In genomic region chr19:43586346-43586745, GRCh38 we compare ENCODE assay signal across 23 cellular contexts. TPM values are rescaled to one million over a fixed set of nuclear protein-coding genes. Genes with fewer than 3 reads are reported as not detected.
"Had no signal": no experiment of that assay in that cellular context is flagged by ENCODE, and none has a peak within 500 bp of the region (broad histone marks: within the 10 kb centered on the region; RNA-seq: fewer than 3 reads in every experiment).

No MANE protein-coding gene starts in this region.

- H3K27me3 ChIP-seq: heart left ventricle, right lobe of liver, tibial artery, upper lobe of left lung, uterus had no signal

- H3K27ac Mint-ChIP-seq: dendritic cell treated with granulocyte-macrophage colony-stimulating factor and Interleukin-4, amounts not matched to agents 40 ng/mL and 50 ng/mL, for 4 days; endodermal cell; stimulated activated memory B cell treated with anti-CD40 and anti-IgM and Interleukin-4, amounts not matched to agents 10 μg/mL and 1 μg/mL and 100 μg/mL, for 72 hours; stimulated activated naive CD8-positive, alpha-beta T cell treated with anti-CD3 and anti-CD28 coated beads, Interleukin-15, Interleukin-2, amounts not matched to agents 100 ng/mL and 50 ng/mL, for 24 hours had no signal

- H3K4me3 Mint-ChIP-seq: dendritic cell treated with granulocyte-macrophage colony-stimulating factor and Interleukin-4, amounts not matched to agents 40 ng/mL and 50 ng/mL, for 4 days; endodermal cell; nephron; stimulated activated memory B cell treated with anti-CD40 and anti-IgM and Interleukin-4, amounts not matched to agents 10 μg/mL and 1 μg/mL and 100 μg/mL, for 72 hours; stimulated activated naive CD8-positive, alpha-beta T cell treated with anti-CD3 and anti-CD28 coated beads, Interleukin-15, Interleukin-2, amounts not matched to agents 100 ng/mL and 50 ng/mL, for 24 hours had no signal

- H3K9me3 ChIP-seq: heart left ventricle, psoas muscle, right lobe of liver, tibial artery, upper lobe of left lung, uterus had no signal

- H3K4me3 ChIP-seq: heart left ventricle, lung, psoas muscle, right lobe of liver, tibial artery, upper lobe of left lung, uterus had no signal

- ATAC-seq: heart left ventricle; left colon; left ventricle myocardium superior; psoas muscle; right lobe of liver; stimulated activated memory B cell treated with anti-CD40 and anti-IgM and Interleukin-4, amounts not matched to agents 10 μg/mL and 1 μg/mL and 100 μg/mL, for 72 hours had no signal

- H3K9me3 Mint-ChIP-seq: dendritic cell treated with granulocyte-macrophage colony-stimulating factor and Interleukin-4, amounts not matched to agents 40 ng/mL and 50 ng/mL, for 4 days; endodermal cell; nephron; stimulated activated memory B cell treated with anti-CD40 and anti-IgM and Interleukin-4, amounts not matched to agents 10 μg/mL and 1 μg/mL and 100 μg/mL, for 72 hours; stimulated activated naive CD8-positive, alpha-beta T cell treated with anti-CD3 and anti-CD28 coated beads, Interleukin-15, Interleukin-2, amounts not matched to agents 100 ng/mL and 50 ng/mL, for 24 hours had no signal

- H3K36me3 ChIP-seq: uterus had no signal

- H3K4me1 ChIP-seq: psoas muscle had no signal

- H3K27ac ChIP-seq: heart left ventricle, psoas muscle, right lobe of liver, tibial artery, upper lobe of left lung, uterus had no signal

- H3K27me3 Mint-ChIP-seq: dendritic cell treated with granulocyte-macrophage colony-stimulating factor and Interleukin-4, amounts not matched to agents 40 ng/mL and 50 ng/mL, for 4 days; stimulated activated memory B cell treated with anti-CD40 and anti-IgM and Interleukin-4, amounts not matched to agents 10 μg/mL and 1 μg/mL and 100 μg/mL, for 72 hours; stimulated activated naive CD8-positive, alpha-beta T cell treated with anti-CD3 and anti-CD28 coated beads, Interleukin-15, Interleukin-2, amounts not matched to agents 100 ng/mL and 50 ng/mL, for 24 hours had no signal

- DNase-seq: endodermal cell; heart left ventricle; hippocampal formation; left colon; left ventricle myocardium superior; mesenchymal stem cell; midbrain; occipital lobe; psoas muscle; retina; right lobe of liver; stimulated activated CD4-positive, alpha-beta T cell treated with anti-CD3 and anti-CD28 coated beads, Interleukin-4, amount 100 ng/mL, for 1 hour; stimulated activated CD8-positive, alpha-beta memory T cell treated with anti-CD3 and anti-CD28 coated beads, Interleukin-4, amount 100 ng/mL, for 48 hours; tibial artery; upper lobe of left lung; uterus had no signal

RNA-seq across cellular contexts. Expression of gene SRRM5, which starts 25.5 kb away (rescaled TPM):
- total RNA-seq: frontal cortex, occipital lobe, temporal lobe had no signal
